Comparison of ENCODE assay signal across 24 cellular contexts in the genomic region with DNA sequence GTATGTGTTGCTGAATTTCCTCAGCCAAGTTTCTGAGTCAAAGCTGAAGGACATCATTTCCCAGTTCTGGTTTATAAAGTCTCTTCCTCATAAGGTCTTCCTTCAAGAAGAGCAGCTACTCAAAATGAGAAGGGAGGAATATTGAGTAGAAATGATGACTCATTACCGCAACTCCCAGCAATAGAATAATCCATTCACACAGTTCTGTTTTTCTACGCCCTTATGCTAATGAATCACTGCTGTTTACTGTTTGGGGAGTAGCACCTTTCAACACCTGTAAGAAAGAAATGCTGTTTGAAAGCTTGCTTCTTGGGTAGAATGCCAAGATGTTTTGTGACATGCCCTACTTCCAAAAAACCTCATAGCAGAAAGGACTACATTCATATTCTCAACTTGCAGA.
DNase-seq lines count a peak whose midpoint lies in the region; ATAC-seq, FAIRE-seq and TF ChIP-seq lines count a peak whose summit lies in the region.
"Had no signal": no experiment of that assay in that cellular context is flagged by ENCODE, and none has a peak within 500 bp of the region (broad histone marks: within the 10 kb centered on the region; RNA-seq: fewer than 3 reads in every experiment).

No MANE protein-coding gene starts in this region.

- DNase-seq in H54 (ENCODE audit: insufficient read length, low spot score) = peak; percentile 3
- peak; percentile 70 for DNase-seq in MV-4-11 (lab: John Stamatoyannopoulos, UW)
- DNase-seq in astrocyte (ENCODE audit: low read depth) = peak; percentile 11
- DNase-seq in amniotic stem cell (lab: John Stamatoyannopoulos, UW) = no peak
- DNase-seq: activated CD4-positive, CD25-positive, alpha-beta regulatory T cell; activated T-cell treated with anti-CD3 and anti-CD28 coated beads, Interleukin-2, amount 50 U/mL, for 48 hours; COR-L47; KBM-7; mesenchymal stem cell; naive thymus-derived CD8-positive, alpha-beta T cell; NCI-H510A treated with DMSO at 0.1 percent for 48 hours; SJCRH30; stimulated activated CD4-positive, alpha-beta T cell treated with anti-CD3 and anti-CD28 coated beads, Interleukin-1b, Interleukin-23, amount 100 ng/mL, for 48 hours; stimulated activated naive CD8-positive, alpha-beta T cell treated with anti-CD3 and anti-CD28 coated beads, Interleukin-15, amount 100 ng/mL, for 72 hours; trophoblast cell had no signal

- no peak overlapping the region for H3K9ac ChIP-seq in astrocyte (ENCODE audit: low read length)
- H3K9ac ChIP-seq: parathyroid adenoma had no signal

- no peak for TF ChIP-seq CTCF in astrocyte (IDR thresholded peaks at IDR 0.05; ENCODE audit: insufficient read depth, low read depth, low read length)

- H3K36me3 ChIP-seq in astrocyte (ENCODE audit: insufficient read depth, low read length) = no peaks in the 10 kb centered on the region
- H3K36me3 ChIP-seq: gastroesophageal sphincter, SJCRH30 had no signal

- H3K27me3 ChIP-seq in astrocyte (ENCODE audit: insufficient read depth, low read length) = peaks cover 2% of the 10 kb centered on the region
- H3K27me3 ChIP-seq: gastroesophageal sphincter, SJCRH30 had no signal

- H3K4me2 ChIP-seq in astrocyte (ENCODE audit: low read length) = no peak overlapping the region

- H3K79me2 ChIP-seq in astrocyte (ENCODE audit: insufficient read depth, low read length) = no peaks in the 10 kb centered on the region
- H3K79me2 ChIP-seq: parathyroid adenoma had no signal

- H3K27ac Mint-ChIP-seq in astrocyte (ENCODE audit: unreplicated experiment) = no peak overlapping the region
- no peak overlapping the region for H3K27ac Mint-ChIP-seq in stimulated activated memory B cell treated with anti-CD40 and anti-IgM and Interleukin-4, amounts not matched to agents 10 μg/mL and 1 μg/mL and 100 μg/mL, for 72 hours
- H3K27ac Mint-ChIP-seq: activated naive CD8-positive, alpha-beta T cell; brain; naive thymus-derived CD8-positive, alpha-beta T cell; stimulated activated naive CD8-positive, alpha-beta T cell treated with anti-CD3 and anti-CD28 coated beads, Interleukin-15, amount 100 ng/mL, for 72 hours; T-helper 2 cell treated with Interferon-gamma antibody and Interleukin-4, amounts not matched to agents 5 μg/mL and 100 μg/mL, for 36 hours had no signal

- H3K4me3 Mint-ChIP-seq in astrocyte (ENCODE audit: unreplicated experiment) = no peak overlapping the region
- H3K4me3 Mint-ChIP-seq in stimulated activated memory B cell treated with anti-CD40 and anti-IgM and Interleukin-4, amounts not matched to agents 10 μg/mL and 1 μg/mL and 100 μg/mL, for 72 hours = no peak overlapping the region
- H3K4me3 Mint-ChIP-seq: activated naive CD8-positive, alpha-beta T cell; brain; naive thymus-derived CD8-positive, alpha-beta T cell; stimulated activated naive CD8-positive, alpha-beta T cell treated with anti-CD3 and anti-CD28 coated beads, Interleukin-15, amount 100 ng/mL, for 72 hours; T-helper 2 cell treated with Interferon-gamma antibody and Interleukin-4, amounts not matched to agents 5 μg/mL and 100 μg/mL, for 36 hours had no signal

- ATAC-seq in stimulated activated memory B cell treated with anti-CD40 and anti-IgM and Interleukin-4, amounts not matched to agents 10 μg/mL and 1 μg/mL and 100 μg/mL, for 72 hours = peak; percentile 48
- no peak for ATAC-seq in HG02798 (IDR thresholded peaks at IDR 0.05; ENCODE audit: poor library complexity, unreplicated experiment)
- ATAC-seq in HG03565 (IDR thresholded peaks at IDR 0.05; ENCODE audit: unreplicated experiment) = no peak
- ATAC-seq: gastroesophageal sphincter; naive thymus-derived CD8-positive, alpha-beta T cell; stimulated activated naive CD8-positive, alpha-beta T cell treated with anti-CD3 and anti-CD28 coated beads, Interleukin-15, amount 100 ng/mL, for 72 hours had no signal

- H3K4me1 ChIP-seq in astrocyte (ENCODE audit: insufficient read depth, low read length) = no peaks in the 10 kb centered on the region
- H3K4me1 ChIP-seq: gastroesophageal sphincter, parathyroid adenoma had no signal

- H3K4me3 ChIP-seq in astrocyte (ENCODE audit: insufficient read depth, low read depth, low read length) = no peak overlapping the region
- H3K4me3 ChIP-seq: coronary artery, gastroesophageal sphincter, SJCRH30 had no signal

- no peaks in the 10 kb centered on the region for H4K20me1 ChIP-seq in astrocyte (ENCODE audit: insufficient read depth, low read length)

- no peaks in the 10 kb centered on the region for H3K9me3 Mint-ChIP-seq in astrocyte (ENCODE audit: unreplicated experiment)
- no peaks in the 10 kb centered on the region for H3K9me3 Mint-ChIP-seq in stimulated activated memory B cell treated with anti-CD40 and anti-IgM and Interleukin-4, amounts not matched to agents 10 μg/mL and 1 μg/mL and 100 μg/mL, for 72 hours
- H3K9me3 Mint-ChIP-seq: brain; naive thymus-derived CD8-positive, alpha-beta T cell; stimulated activated naive CD8-positive, alpha-beta T cell treated with anti-CD3 and anti-CD28 coated beads, Interleukin-15, amount 100 ng/mL, for 72 hours; T-helper 2 cell treated with Interferon-gamma antibody and Interleukin-4, amounts not matched to agents 5 μg/mL and 100 μg/mL, for 36 hours had no signal

- H3K27me3 Mint-ChIP-seq in astrocyte (ENCODE audit: low read depth, unreplicated experiment) = no peaks in the 10 kb centered on the region
- no peaks in the 10 kb centered on the region for H3K27me3 Mint-ChIP-seq in stimulated activated memory B cell treated with anti-CD40 and anti-IgM and Interleukin-4, amounts not matched to agents 10 μg/mL and 1 μg/mL and 100 μg/mL, for 72 hours
- H3K27me3 Mint-ChIP-seq: brain had no signal

- no peak for TF ChIP-seq POLR2A in H54 (IDR thresholded peaks at IDR 0.05; ENCODE audit: low read depth, low read length)

- H3K4me1 Mint-ChIP-seq in astrocyte (ENCODE audit: low read depth, unreplicated experiment) = peaks cover 13% of the 10 kb centered on the region
- peaks cover 22% of the 10 kb centered on the region for H3K4me1 Mint-ChIP-seq in stimulated activated memory B cell treated with anti-CD40 and anti-IgM and Interleukin-4, amounts not matched to agents 10 μg/mL and 1 μg/mL and 100 μg/mL, for 72 hours
- H3K4me1 Mint-ChIP-seq: brain; naive thymus-derived CD8-positive, alpha-beta T cell; stimulated activated naive CD8-positive, alpha-beta T cell treated with anti-CD3 and anti-CD28 coated beads, Interleukin-15, amount 100 ng/mL, for 72 hours had no signal

- FAIRE-seq in H54 (lab: Jason Lieb, UNC) = peak; percentile 38
- no peak for FAIRE-seq in astrocyte (lab: Jason Lieb, UNC)

- H2AFZ ChIP-seq in astrocyte (ENCODE audit: low read depth, low read length) = no peak overlapping the region
- H2AFZ ChIP-seq: parathyroid adenoma had no signal

- no peak overlapping the region for H3K27ac ChIP-seq in astrocyte (ENCODE audit: low read depth, low read length)
- H3K27ac ChIP-seq: coronary artery, gastroesophageal sphincter, parathyroid adenoma, SJCRH30 had no signal

- H3K9me3 ChIP-seq in astrocyte (ENCODE audit: insufficient read depth, low read depth, low read length) = no peaks in the 10 kb centered on the region
- H3K9me3 ChIP-seq: gastroesophageal sphincter, SJCRH30 had no signal

- H3K36me3 Mint-ChIP-seq in astrocyte (ENCODE audit: low read depth, unreplicated experiment) = no peaks in the 10 kb centered on the region
- no peaks in the 10 kb centered on the region for H3K36me3 Mint-ChIP-seq in stimulated activated memory B cell treated with anti-CD40 and anti-IgM and Interleukin-4, amounts not matched to agents 10 μg/mL and 1 μg/mL and 100 μg/mL, for 72 hours
- H3K36me3 Mint-ChIP-seq: activated naive CD8-positive, alpha-beta T cell; brain; naive thymus-derived CD8-positive, alpha-beta T cell had no signal
